Comparison of ENCODE assay signal across 24 cellular contexts in the genomic region with DNA sequence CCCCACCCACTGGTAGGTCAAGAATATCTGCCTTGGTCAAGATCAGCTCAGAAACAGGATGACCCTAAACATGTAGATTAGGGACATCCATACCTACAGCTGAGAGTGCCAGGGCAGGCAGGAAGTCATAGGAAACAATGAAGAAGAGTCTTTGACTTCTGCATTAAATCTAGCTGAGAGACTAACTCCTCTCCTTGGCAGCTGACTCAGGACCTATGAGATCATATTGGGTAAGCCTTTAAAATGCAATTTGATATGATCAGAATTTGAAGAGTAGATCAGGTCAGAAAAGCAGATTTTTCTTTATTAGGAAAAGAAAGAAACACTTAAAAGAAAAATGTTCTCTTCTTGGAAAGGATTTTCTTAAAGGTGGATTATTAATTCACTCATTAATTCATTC. TPM values are rescaled to one million over a fixed set of nuclear protein-coding genes. Genes with fewer than 3 reads are reported as not detected.
A peak's percentile ranks its signal among the peaks of the same experiment; 100 is the strongest.
DNase-seq lines count a peak whose midpoint lies in the region; ATAC-seq, FAIRE-seq and TF ChIP-seq lines count a peak whose summit lies in the region.
"Had no signal": no experiment of that assay in that cellular context is flagged by ENCODE, and none has a peak within 500 bp of the region (broad histone marks: within the 10 kb centered on the region; RNA-seq: fewer than 3 reads in every experiment).

No MANE protein-coding gene starts in this region.

- no peaks in the 10 kb centered on the region for H3K9me1 ChIP-seq in IMR-90 (ENCODE audit: insufficient read depth, low read length)

- peak; percentile 48; the same call in 1 of the 2 replicates for ATAC-seq in IMR-90 (ENCODE audit: low read depth)
- ATAC-seq: activated T-cell treated with anti-CD3 and anti-CD28 coated beads, Interleukin-2, amount 50 U/mL, for 4 hours; effector memory CD8-positive, alpha-beta T cell; right lobe of liver had no signal

- H4K91ac ChIP-seq in IMR-90 (ENCODE audit: insufficient read depth, low read depth, low read length): no peak overlapping the region

- H3K18ac ChIP-seq in IMR-90 (ENCODE audit: low read depth, low read length): no peak overlapping the region

- no peaks in the 10 kb centered on the region for H3K9me2 ChIP-seq in MM.1S (replicated peaks; ENCODE audit: insufficient read depth, low read length)

- no peak overlapping the region for H3K14ac ChIP-seq in IMR-90 (replicated peaks; ENCODE audit: low read depth, low read length)

- BruUV-seq in IMR-90 (replicated peaks; lab: Mats Ljungman, UMichigan): no TSS peak

- H4K5ac ChIP-seq in IMR-90 (ENCODE audit: low read depth, low read length): no peak overlapping the region

- TF ChIP-seq RAD21 in IMR-90 (IDR thresholded peaks at IDR 0.05; ENCODE audit: low read length): no peak

- H3K9ac ChIP-seq in IMR-90 (ENCODE audit: low read depth, low read length) (no peak overlapping the region), MM.1S (ENCODE audit: low read length) (no peak overlapping the region)
- H3K9ac ChIP-seq: neural progenitor cell had no signal

- DNase-seq in GM03348 (ENCODE audit: low spot score) (peak; percentile 34), IMR-90 (peak; percentile 57), bronchial epithelial cell (ENCODE audit: low read depth) (peak; percentile 56), kidney tubule cell (ENCODE audit: low spot score) (peak; percentile 13), KG1 (lab: John Stamatoyannopoulos, UW) (no peak), MM.1S (no peak), WERI-Rb-1 (no peak)
- DNase-seq: activated CD4-positive, alpha-beta T cell treated with anti-CD3 and anti-CD28 coated beads, Interleukin-2, amount 10 ng/mL, durations not matched to agents 24 days and 14 days; activated naive CD4-positive, alpha-beta T cell; activated T-cell treated with anti-CD3 and anti-CD28 coated beads, Interleukin-2, amount 50 U/mL, for 4 hours; adrenal gland; CD4-positive, alpha-beta T cell; colonic mucosa; effector memory CD8-positive, alpha-beta T cell; GF-D8; H7; kidney glomerular epithelial cell; NCI-H1417; NCI-H510A treated with DMSO at 0.1 percent for 48 hours; right lobe of liver; stimulated activated naive CD4-positive, alpha-beta T cell treated with Interleukin-2 at 50 U/mL for 16 hours; T-helper 2 cell had no signal

- H2AFZ ChIP-seq in IMR-90 (replicated peaks; ENCODE audit: low read length, poor library complexity): no peak overlapping the region
- H2AFZ ChIP-seq in MM.1S (ENCODE audit: low read length): no peak overlapping the region
- H2AFZ ChIP-seq: neural progenitor cell had no signal

- no peaks in the 10 kb centered on the region for H3K79me2 ChIP-seq in MM.1S (ENCODE audit: low read length)

- no peak overlapping the region for H2BK20ac ChIP-seq in IMR-90 (ENCODE audit: low read depth, low read length)

- no peak overlapping the region for H3K56ac ChIP-seq in IMR-90 (ENCODE audit: extremely low read depth, insufficient read depth, low read length)

- no peak overlapping the region for H2BK15ac ChIP-seq in IMR-90 (ENCODE audit: low read depth, low read length)

- in situ Hi-C loops in IMR-90 (cut with MboI; ENCODE audit: low sequenced_read_pairs): no loop called here

- POLR2A ChIA-PET in IMR-90 (lab: Charles Lee; ENCODE audit: unreplicated experiment): no interaction called here

- no peak for TF ChIP-seq CTCF in IMR-90 (conservative IDR thresholded peaks at IDR 0.05; ENCODE audit: low read depth, low read length)
- no peak for TF ChIP-seq CTCF in bronchial epithelial cell (IDR thresholded peaks at IDR 0.05; ENCODE audit: insufficient read depth, low read length, severe bottlenecking)
- TF ChIP-seq CTCF in MM.1S (IDR thresholded peaks at IDR 0.05; ENCODE audit: low read length): no peak
- TF ChIP-seq CTCF in WERI-Rb-1 (IDR thresholded peaks at IDR 0.05; ENCODE audit: low read depth, low read length): no peak

- no peaks in the 10 kb centered on the region for H3K4me1 ChIP-seq in IMR-90 (ENCODE audit: control insufficient read depth, insufficient read depth, low read length)
- H3K4me1 ChIP-seq in MM.1S (ENCODE audit: low read length): no peaks in the 10 kb centered on the region
- H3K4me1 ChIP-seq: adrenal gland, colonic mucosa, esophagus muscularis mucosa, neural progenitor cell, right lobe of liver had no signal

- no peaks in the 10 kb centered on the region for H3F3A ChIP-seq in MM.1S (ENCODE audit: insufficient read depth, low read length)

- H3K27me3 ChIP-seq in IMR-90 (ENCODE audit: control insufficient read depth, insufficient read depth, low read length) (no peaks in the 10 kb centered on the region), bronchial epithelial cell (ENCODE audit: control insufficient read depth, insufficient read depth, low read length) (no peaks in the 10 kb centered on the region), MM.1S (replicated peaks; ENCODE audit: insufficient read depth, low read length) (no peaks in the 10 kb centered on the region), WERI-Rb-1 (ENCODE audit: insufficient read depth, low read depth, severe bottlenecking) (no peaks in the 10 kb centered on the region)
- H3K27me3 ChIP-seq: adrenal gland, colonic mucosa, esophagus muscularis mucosa, neural progenitor cell, right lobe of liver had no signal

- dilution Hi-C loops in IMR-90 (cut with HindIII; ENCODE audit: low sequenced_read_pairs, unreplicated experiment): no loop called here

- no peaks in the 10 kb centered on the region for H4K20me1 ChIP-seq in IMR-90 (ENCODE audit: insufficient read depth, low read length)
- H4K20me1 ChIP-seq in MM.1S (ENCODE audit: insufficient read depth, low read length): no peaks in the 10 kb centered on the region

- no peak overlapping the region for H4K8ac ChIP-seq in IMR-90 (ENCODE audit: low read depth in 2 of 2, low read length in 2 of 2)

- no peak for FAIRE-seq in bronchial epithelial cell (lab: Jason Lieb, UNC)

- H3K9me3 ChIP-seq in IMR-90 (ENCODE audit: control insufficient read depth, insufficient read depth, low read length) (no peaks in the 10 kb centered on the region), MM.1S (replicated peaks; ENCODE audit: insufficient read depth, low read length) (no peaks in the 10 kb centered on the region), WERI-Rb-1 (ENCODE audit: severe bottlenecking) (no peaks in the 10 kb centered on the region)
- H3K9me3 ChIP-seq: adrenal gland, colonic mucosa, esophagus muscularis mucosa, right lobe of liver had no signal

- no peak overlapping the region for H2AK5ac ChIP-seq in IMR-90 (ENCODE audit: low read depth, low read length)

- no peaks in the 10 kb centered on the region for H3K79me1 ChIP-seq in IMR-90 (ENCODE audit: low read depth in 1 of 2, low read length in 2 of 2)

- no peak for TF ChIP-seq POLR2A in IMR-90 (IDR thresholded peaks at IDR 0.05; ENCODE audit: low read depth, low read length)

- H3K4me3 ChIP-seq in IMR-90 (ENCODE audit: insufficient read depth, low read depth, low read length): no peak overlapping the region
- no peak overlapping the region for H3K4me3 ChIP-seq in bronchial epithelial cell (ENCODE audit: low read depth, low read length)
- no peak overlapping the region for H3K4me3 ChIP-seq in MM.1S (ENCODE audit: low read length)
- H3K4me3 ChIP-seq in WERI-Rb-1 (ENCODE audit: low read depth, low read length): no peak overlapping the region
- H3K4me3 ChIP-seq: adrenal gland, colonic mucosa, esophagus muscularis mucosa, neural progenitor cell, right lobe of liver had no signal

- H3K4ac ChIP-seq in IMR-90 (ENCODE audit: low read depth, low read length): no peak overlapping the region

- intact Hi-C loops in IMR-90 (cut with micrococcal nuclease): no loop called here

- CTCF ChIA-PET in IMR-90 (lab: Yijun Ruan, JAX): no interaction called here

- no peak overlapping the region for H2AK9ac ChIP-seq in IMR-90 (replicated peaks; ENCODE audit: low read depth, low read length, poor library complexity)

- no peak overlapping the region for H3K23ac ChIP-seq in IMR-90 (ENCODE audit: low read depth, low read length)

- no peak overlapping the region for H2BK5ac ChIP-seq in IMR-90 (ENCODE audit: low read depth, low read length, poor library complexity, severe bottlenecking)

- H3K36me3 ChIP-seq in IMR-90 (ENCODE audit: control insufficient read depth, insufficient read depth, low read length): no peaks in the 10 kb centered on the region
- H3K36me3 ChIP-seq in bronchial epithelial cell (ENCODE audit: control insufficient read depth, insufficient read depth, low read length): no peaks in the 10 kb centered on the region
- no peaks in the 10 kb centered on the region for H3K36me3 ChIP-seq in MM.1S (replicated peaks; ENCODE audit: insufficient read depth, low read length)
- no peaks in the 10 kb centered on the region for H3K36me3 ChIP-seq in WERI-Rb-1
- H3K36me3 ChIP-seq: adrenal gland, colonic mucosa, esophagus muscularis mucosa, neural progenitor cell, right lobe of liver had no signal

- no peak overlapping the region for H3K4me2 ChIP-seq in IMR-90 (ENCODE audit: low read depth, low read length)
- H3K4me2 ChIP-seq in MM.1S (ENCODE audit: low read depth, low read length): no peak overlapping the region
- H3K4me2 ChIP-seq: neural progenitor cell had no signal

- no peak overlapping the region for H3K27ac ChIP-seq in IMR-90 (ENCODE audit: insufficient read depth, low read length)
- H3K27ac ChIP-seq in MM.1S (ENCODE audit: low read length): no peak overlapping the region
- no peak overlapping the region for H3K27ac ChIP-seq in WERI-Rb-1
- H3K27ac ChIP-seq: adrenal gland, colonic mucosa, esophagus muscularis mucosa, neural progenitor cell, right lobe of liver had no signal

- no peak overlapping the region for H2BK120ac ChIP-seq in IMR-90 (ENCODE audit: low read depth, low read length)

TF ChIP-seq in IMR-90, 13 proteins besides CTCF, POLR2A, EP300 and RAD21:
- no peak for TF ChIP-seq MAFK (IDR thresholded peaks at IDR 0.05; ENCODE audit: low read depth, low read length)
- no peak for TF ChIP-seq CHD1 (IDR thresholded peaks at IDR 0.05; ENCODE audit: low read depth, low read length)
- TF ChIP-seq CEBPB (IDR thresholded peaks at IDR 0.05; ENCODE audit: low read depth, low read length): peak; percentile 15; the same call in 1 of the 2 replicates

RNA-seq across cellular contexts. Expression of a gene that starts 35.5 kb away (rescaled TPM):
- 33.2 and 39.7 TPM in 2 replicates for total RNA-seq in IMR-90 (2012; rRNA removed)
- polyA plus RNA-seq in IMR-90 (2012; rRNA removed): 19.2 and 21.4 TPM in 2 replicates
- 5.4 and 7.8 TPM in 2 replicates for polyA plus RNA-seq in IMR-90 (2012; cell fraction: cytosol; rRNA removed)
- 2.7 and 13.0 TPM in 2 replicates for polyA plus RNA-seq in IMR-90 (2012; cell fraction: nucleus; rRNA removed; ENCODE audit: low replicate concordance)
- total RNA-seq in bronchial epithelial cell: 60.8 and 65.8 TPM in 2 replicates

Comparison
In these comparisons a context has a peak if more than half of its experiments do, and no peak if none do; other contexts are left out.
1. DNase-seq: peak in GM03348 (single experiment), IMR-90 (single experiment), bronchial epithelial cell (single experiment) and kidney tubule cell (single experiment); none in KG1 (single experiment), MM.1S (single experiment) and WERI-Rb-1 (single experiment).